11 cellular contexts compared by ENCODE assay signal in genomic region chr14:91897121-91897701, GRCh38. TPM values are rescaled to one million over a fixed set of nuclear protein-coding genes. Genes with fewer than 3 reads are reported as not detected.
DNase-seq lines count a peak whose midpoint lies in the region; ATAC-seq and TF ChIP-seq lines count a peak whose summit lies in the region.
"Had no signal": no experiment of that assay in that cellular context is flagged by ENCODE, and none has a peak within 500 bp of the region (broad histone marks: within the 10 kb centered on the region; RNA-seq: fewer than 3 reads in every experiment).

No MANE protein-coding gene starts in this region.

- no peak overlapping the region for H3K27ac ChIP-seq in Peyer's patch
- H3K27ac ChIP-seq: PC-9 had no signal

- DNase-seq in ELF-1 (ENCODE audit: low read depth, low spot score), result peak; percentile 81
- peak; percentile 91 for DNase-seq in astrocyte of the hippocampus (ENCODE audit: low read depth, low spot score)
- peak; percentile 56 for DNase-seq in hepatic stellate cell (ENCODE audit: low spot score)
- peak; percentile 78 for DNase-seq in sciatic nerve (ENCODE audit: low spot score)
- DNase-seq in NCI-H446 (lab: John Stamatoyannopoulos, UW), result no peak
- DNase-seq in activated gamma-delta T cell treated with Interleukin-2 at 50 U/mL for 16 hours, result no peak
- no peak for DNase-seq in Peyer's patch
- DNase-seq: DMS79 treated with DMSO at 0.1 percent for 48 hours; naive thymus-derived CD8-positive, alpha-beta T cell had no signal

- no peaks in the 10 kb centered on the region for H3K27me3 ChIP-seq in Peyer's patch

- H3K36me3 ChIP-seq in Peyer's patch, result no peaks in the 10 kb centered on the region

- peak; percentile 75 for ATAC-seq in sciatic nerve
- ATAC-seq in GM21447 (IDR thresholded peaks at IDR 0.05; ENCODE audit: unreplicated experiment), result no peak
- ATAC-seq: naive thymus-derived CD8-positive, alpha-beta T cell had no signal

- intact Hi-C loops in sciatic nerve (cut with DNase I), result loop anchor here (10.0 kb wide), 1 partner anchor 48 kb away; the partner anchor contains the start of gene FBLN5

- TF ChIP-seq CTCF in Peyer's patch (IDR thresholded peaks at IDR 0.05), result no peak

- H3K4me1 ChIP-seq in Peyer's patch, result no peaks in the 10 kb centered on the region

- H3K4me3 ChIP-seq in Peyer's patch, result no peak overlapping the region
- H3K4me3 ChIP-seq: PC-9 had no signal

- no peaks in the 10 kb centered on the region for H3K9me3 ChIP-seq in Peyer's patch

- no peak for TF ChIP-seq POLR2A in Peyer's patch (IDR thresholded peaks at IDR 0.05)

RNA-seq across cellular contexts. Expression of gene TC2N, which starts 29.9 kb away (rescaled TPM):
- total RNA-seq in sciatic nerve (13.2 TPM), Peyer's patch (10 to 100 TPM; 35.2 to 59.4 (median 50.9) TPM)

RNA-seq across cellular contexts. Expression of gene FBLN5, which starts 50.3 kb away (rescaled TPM):
- total RNA-seq in sciatic nerve (172 TPM), Peyer's patch (10 to 100 TPM; 30.5 to 61.1 (median 51.2) TPM)
- total RNA-seq: PC-9 had no signal

Comparison
In these comparisons a context has a peak if more than half of its experiments do, and no peak if none do; other contexts are left out.
1. DNase-seq: peak in ELF-1 (single experiment), astrocyte of the hippocampus (single experiment), hepatic stellate cell (single experiment) and sciatic nerve (single experiment); none in NCI-H446 (0 of 2), activated gamma-delta T cell treated with Interleukin-2 at 50 U/mL for 16 hours (single experiment) and Peyer's patch (0 of 3).